ENCODE assay signal across 23 cellular contexts in genomic region chr4:74410741-74411140, GRCh38. TPM values are rescaled to one million over a fixed set of nuclear protein-coding genes. Genes with fewer than 3 reads are reported as not detected.
DNase-seq lines count a peak whose midpoint lies in the region; ATAC-seq and TF ChIP-seq lines count a peak whose summit lies in the region.
"Had no signal": no experiment of that assay in that cellular context is flagged by ENCODE, and none has a peak within 500 bp of the region (broad histone marks: within the 10 kb centered on the region; RNA-seq: fewer than 3 reads in every experiment).

No MANE protein-coding gene starts in this region.

- H3K36me3 ChIP-seq in HEK293 (ENCODE audit: control insufficient read depth in 2 of 2, insufficient read depth in 1 of 2, low read length in 2 of 2): no peaks in the 10 kb centered on the region
- H3K36me3 ChIP-seq in endodermal cell (ENCODE audit: control insufficient read depth, insufficient read depth, low read length): no peaks in the 10 kb centered on the region
- H3K36me3 ChIP-seq: MG63, Peyer's patch had no signal

- H3K4me1 ChIP-seq in HEK293 (ENCODE audit: control insufficient read depth, insufficient read depth, low read length) (no peaks in the 10 kb centered on the region), endodermal cell (ENCODE audit: control insufficient read depth, insufficient read depth, low read length) (no peaks in the 10 kb centered on the region)
- H3K4me1 ChIP-seq: Peyer's patch had no signal

- H3K27me3 ChIP-seq in endodermal cell (ENCODE audit: control insufficient read depth, insufficient read depth, low read length, poor library complexity, severe bottlenecking): no peaks in the 10 kb centered on the region
- H3K27me3 ChIP-seq: MG63, Peyer's patch had no signal

- H3K9ac ChIP-seq in endodermal cell (ENCODE audit: extremely low read depth, low read length, poor library complexity, severe bottlenecking): no peak overlapping the region

- no peak overlapping the region for H3K27ac ChIP-seq in HEK293 (ENCODE audit: extremely low read depth, low read depth, low read length)
- peak overlapping the region; percentile 96 for H3K27ac ChIP-seq in RWPE1
- H3K27ac ChIP-seq in endodermal cell (ENCODE audit: low read depth, low read length): no peak overlapping the region
- H3K27ac ChIP-seq: A549, Peyer's patch had no signal

- H3K4me3 Mint-ChIP-seq in endodermal cell (no peak overlapping the region), mesothelial cell of epicardium (no peak overlapping the region)
- H3K4me3 Mint-ChIP-seq: B cell, CD14-positive monocyte had no signal

- H3K36me3 Mint-ChIP-seq in endodermal cell (ENCODE audit: low read depth) (no peaks in the 10 kb centered on the region), mesothelial cell of epicardium (no peaks in the 10 kb centered on the region)
- H3K36me3 Mint-ChIP-seq: CD14-positive monocyte had no signal

- CTCF ChIA-PET in HEK293 (lab: Yijun Ruan, JAX) (interaction anchor here (0.7 kb wide), 1 partner anchor 212 kb away, joined by 3 read pairs; no protein-coding TSS in a partner anchor), RWPE1 (lab: Yijun Ruan, JAX) (interaction anchor here (0.6 to 1.3 kb wide), 4 partner anchors 32 to 135 kb away, joined by 3 to 5 read pairs (median 4); no protein-coding TSS in a partner anchor)

- no peaks in the 10 kb centered on the region for H3K27me3 Mint-ChIP-seq in endodermal cell (ENCODE audit: insufficient read depth)
- H3K27me3 Mint-ChIP-seq in mesothelial cell of epicardium (ENCODE audit: low read depth): no peaks in the 10 kb centered on the region

- TF ChIP-seq CTCF in HEK293 (tag by site-specific recombination; IDR thresholded peaks at IDR 0.05): no peak
- TF ChIP-seq CTCF in RWPE1 (conservative IDR thresholded peaks at IDR 0.05; ENCODE audit: low read depth): no peak
- no peak for TF ChIP-seq CTCF in endodermal cell (conservative IDR thresholded peaks at IDR 0.05)
- TF ChIP-seq CTCF in mesothelial cell of epicardium (IDR thresholded peaks at IDR 0.05; ENCODE audit: unreplicated experiment): no peak

- no peaks in the 10 kb centered on the region for H3K9me3 ChIP-seq in HEK293 (ENCODE audit: control insufficient read depth, insufficient read depth, low read depth, low read length)
- no peaks in the 10 kb centered on the region for H3K9me3 ChIP-seq in endodermal cell (ENCODE audit: control insufficient read depth, low read length)
- H3K9me3 ChIP-seq: A549, MG63, Peyer's patch had no signal

- H3K4me3 ChIP-seq in HEK293 (ENCODE audit: low read depth, low read length) (no peak overlapping the region), endodermal cell (ENCODE audit: low read length) (no peak overlapping the region)
- H3K4me3 ChIP-seq: A549, MG63, Peyer's patch had no signal

- no peaks in the 10 kb centered on the region for H3K9me3 Mint-ChIP-seq in endodermal cell
- no peaks in the 10 kb centered on the region for H3K9me3 Mint-ChIP-seq in mesothelial cell of epicardium

- POLR2A ChIA-PET in HEK293 (lab: Yijun Ruan, JAX) (no interaction called here), RWPE1 (lab: Yijun Ruan, JAX; ENCODE audit: low non-redundant PET) (interaction anchor here (1.0 to 1.4 kb wide), 3 partner anchors 12 to 34 kb away, joined by 5 to 9 read pairs (median 6); partner anchors contain the start of gene AREG)

- no peak for DNase-seq in RWPE1 (ENCODE audit: low spot score)
- peak; percentile 36 for DNase-seq in endodermal cell
- no peak for DNase-seq in mesothelial cell of epicardium (ENCODE audit: low spot score in 2 of 2, unreplicated experiment in 2 of 2)
- DNase-seq in KG1 (lab: John Stamatoyannopoulos, UW): no peak
- no peak for DNase-seq in kidney tubule cell (ENCODE audit: low spot score)
- DNase-seq: DMS53, GDM1, H7, Kasumi-1, MG63, NCI-H1417, NCI-H1694 treated with DMSO at 0.1 percent for 48 hours, NCI-H2227 treated with DMSO at 0.1 percent for 48 hours, NCI-H524, NCI-H774, Peyer's patch, Right ventricle myocardium superior had no signal

- H3K4me1 Mint-ChIP-seq in endodermal cell (peaks cover 8% of the 10 kb centered on the region), mesothelial cell of epicardium (peaks cover 62% of the 10 kb centered on the region)
- H3K4me1 Mint-ChIP-seq: B cell, CD14-positive monocyte had no signal

- H3K27ac Mint-ChIP-seq in endodermal cell (no peak overlapping the region), mesothelial cell of epicardium (peak overlapping the region; percentile 84)
- H3K27ac Mint-ChIP-seq: B cell, CD14-positive monocyte had no signal

- WGBS in endodermal cell (ENCODE audit: insufficient coverage in 1 of 2, insufficient read length in 1 of 2), 2 experiments: 72 to 80% methylated on average over 2 of the region's 2 CpGs

- ATAC-seq in HG02981 (IDR thresholded peaks at IDR 0.05; ENCODE audit: unreplicated experiment) (no peak), GM21447 (IDR thresholded peaks at IDR 0.05; ENCODE audit: unreplicated experiment) (no peak)
- ATAC-seq: A549 had no signal

TF ChIP-seq in HEK293, 187 proteins besides CTCF, POLR2A, EP300 and RAD21:
- TF ChIP-seq WT1 (tag by site-specific recombination; IDR thresholded peaks at IDR 0.05) (0 out of 2 replicates have a peak, but pooled peaks have one; percentile 15), ZNF610 (tag by site-specific recombination; IDR thresholded peaks at IDR 0.05; ENCODE audit: borderline replicate concordance) (no peak), ZNF548 (tag by site-specific recombination; IDR thresholded peaks at IDR 0.05) (no peak), GLI4 (tag by site-specific recombination; IDR thresholded peaks at IDR 0.05) (no peak), ZBTB48 (tag by site-specific recombination; IDR thresholded peaks at IDR 0.05) (no peak)

RNA-seq across cellular contexts. Expression of gene AREG, which starts 34.2 kb away (rescaled TPM):
- total RNA-seq in endodermal cell (1 to 10 TPM in 1 of 2 donors, not detected in 1; 1.3 TPM), mesothelial cell of epicardium (1.3 to 1.7 TPM (median 1.5 TPM) in 3 replicates)
- polyA plus RNA-seq in endodermal cell (2013, experiment 1 of 2): not detected
- not detected for polyA plus RNA-seq in endodermal cell (2013, experiment 2 of 2)
- total RNA-seq: H7 had no signal

RNA-seq across cellular contexts. Expression of gene EREG, which starts 45.8 kb away (rescaled TPM):
- under 1 TPM in 1 of 2 donors, not detected in 1; 0.11 TPM for total RNA-seq in endodermal cell
- polyA plus RNA-seq in endodermal cell (2013, experiment 1 of 2): not detected
- not detected for polyA plus RNA-seq in endodermal cell (2013, experiment 2 of 2)
- total RNA-seq in mesothelial cell of epicardium: 0.04 to 0.22 TPM in 2 of 3 replicates, not detected in the other
- total RNA-seq: B cell, H7, Right ventricle myocardium superior had no signal
